In genomic region chr16:11799017-11799381, GRCh38 we compare ENCODE assay signal across 10 cellular contexts. TPM values are rescaled to one million over a fixed set of nuclear protein-coding genes. Genes with fewer than 3 reads are reported as not detected.
DNase-seq lines count a peak whose midpoint lies in the region; ATAC-seq, FAIRE-seq and TF ChIP-seq lines count a peak whose summit lies in the region.
"Had no signal": no experiment of that assay in that cellular context is flagged by ENCODE, and none has a peak within 500 bp of the region (broad histone marks: within the 10 kb centered on the region; RNA-seq: fewer than 3 reads in every experiment).

No MANE protein-coding gene starts in this region.

- peaks cover 17% of the 10 kb centered on the region for H4K20me1 ChIP-seq in HepG2 (ENCODE audit: insufficient read depth, low read length)

- H3K4me3 ChIP-seq in HepG2 (replicated peaks in 1 of 3; ENCODE audit: insufficient read depth in 1 of 3, low read depth in 2 of 3, low read length in 3 of 3) (peak overlapping the region; percentile 76 to 90 (median 83)), right lobe of liver (no peak overlapping the region), mesodermal cell (ENCODE audit: extremely low read depth, insufficient read depth, low read length, poor library complexity, severe bottlenecking) (peak overlapping the region; percentile 90), upper lobe of right lung (peak overlapping the region; percentile 82)

- TF ChIP-seq EP300 in HepG2 (IDR thresholded peaks at IDR 0.05; ENCODE audit: low read depth in 2 of 2, low read length in 2 of 2) = no peak
- no peak for TF ChIP-seq EP300 in HepG2 (CRISPR knock-in tag; IDR thresholded peaks at IDR 0.05; ENCODE audit: borderline replicate concordance)

- no peak for TF ChIP-seq RAD21 in HepG2 (CRISPR knock-in tag; IDR thresholded peaks at IDR 0.05)

- H3K27ac ChIP-seq in HepG2 (ENCODE audit: extremely low read length, insufficient read depth, low read length) = no peak overlapping the region
- peak overlapping the region in 1 of 3 donors; percentile 97 for H3K27ac ChIP-seq in right lobe of liver
- no peak overlapping the region for H3K27ac ChIP-seq in mesodermal cell (ENCODE audit: low read depth, low read length, severe bottlenecking)
- H3K27ac ChIP-seq in upper lobe of right lung = peak overlapping the region; percentile 99

- H3K4me2 ChIP-seq in HepG2 (ENCODE audit: low read depth, low read length) = peak overlapping the region; percentile 93

- in situ Hi-C loops in HepG2 (cut with HindIII; ENCODE audit: extremely low pct_ligation_motif_present, low pct_unique_long_range_greater_than_20kb) = no loop called here

- H3K4me1 ChIP-seq in HepG2 (ENCODE audit: insufficient read depth, low read length) (peaks cover 62% of the 10 kb centered on the region), right lobe of liver (peaks cover 0 to 36% (median 12%) of the 10 kb centered on the region in 4 donors), mesodermal cell (ENCODE audit: control insufficient read depth, insufficient read depth, low read length, poor library complexity, severe bottlenecking) (peaks cover 18% of the 10 kb centered on the region), upper lobe of right lung (peaks cover 43% of the 10 kb centered on the region)

- no peaks in the 10 kb centered on the region; a peak in 1 of 5 replicates for H3K27me3 ChIP-seq in HepG2 (ENCODE audit: control insufficient read depth in 1 of 2, insufficient read depth in 2 of 2, low read length in 2 of 2)
- no peaks in the 10 kb centered on the region for H3K27me3 ChIP-seq in right lobe of liver
- H3K27me3 ChIP-seq in upper lobe of right lung = no peaks in the 10 kb centered on the region

- ATAC-seq in HepG2 (no peak), right lobe of liver (no peak), upper lobe of right lung (no peak)

- no peaks in the 10 kb centered on the region for H3K27me3 Mint-ChIP-seq in activated naive CD8-positive, alpha-beta T cell

- H3K4me3 Mint-ChIP-seq in activated naive CD8-positive, alpha-beta T cell = peak overlapping the region; percentile 94

- WGBS in HepG2 (ENCODE audit: low lambda C conversion rate) = 96% methylated on average over 10 of the region's 10 CpGs
- WGBS in right lobe of liver (ENCODE audit: insufficient coverage, low coverage, low lambda C conversion rate, missing lambda C conversion rate) = 91% methylated on average over 8 of the region's 10 CpGs
- WGBS in mesodermal cell (ENCODE audit: insufficient coverage in 2 of 2), 2 experiments = 97 to 98% methylated on average over 10 of the region's 10 CpGs

- peaks cover 51% of the 10 kb centered on the region for H3K79me2 ChIP-seq in HepG2 (ENCODE audit: insufficient read depth, low read length)

- TF ChIP-seq POLR2A in HepG2 (IDR thresholded peaks at IDR 0.05; ENCODE audit: insufficient read depth in 1 of 2, low read depth in 2 of 2, low read length in 2 of 2) (no peak; a peak in 1 of 4 replicates), right lobe of liver (IDR thresholded peaks at IDR 0.05) (no peak)

- no peaks in the 10 kb centered on the region for H3K36me3 Mint-ChIP-seq in activated naive CD8-positive, alpha-beta T cell

- no peak for DNase-seq in HepG2 (ENCODE audit: low spot score)
- DNase-seq in right lobe of liver = no peak
- DNase-seq in upper lobe of right lung = peak; percentile 26
- no peak for DNase-seq in central memory CD4-positive, alpha-beta T cell
- no peak for DNase-seq in LoVo (ENCODE audit: low spot score)
- DNase-seq in NCI-H526 treated with DMSO at 0.1 percent for 48 hours (lab: John Stamatoyannopoulos, UW) = no peak
- DNase-seq: activated CD4-positive, alpha-beta T cell treated with anti-CD3 and anti-CD28 coated beads, Interleukin-2, amount 50 U/mL, for 4 hours; NCI-H446 treated with DMSO at 0.1 percent for 48 hours had no signal

- H3K36me3 ChIP-seq in HepG2 (replicated peaks in 1 of 2; ENCODE audit: control insufficient read depth in 1 of 2, insufficient read depth in 2 of 2, low read length in 2 of 2) (peaks cover 0 to 8% of the 10 kb centered on the region in 2 experiments; a peak in 2 of 5 replicates), right lobe of liver (no peaks in the 10 kb centered on the region), mesodermal cell (ENCODE audit: control insufficient read depth, insufficient read depth, low read length) (peaks cover 15% of the 10 kb centered on the region), upper lobe of right lung (no peaks in the 10 kb centered on the region)

- no peaks in the 10 kb centered on the region for H3K9me3 ChIP-seq in HepG2 (ENCODE audit: low read length)
- no peaks in the 10 kb centered on the region for H3K9me3 ChIP-seq in right lobe of liver
- H3K9me3 ChIP-seq in mesodermal cell (ENCODE audit: control insufficient read depth, low read length) = no peaks in the 10 kb centered on the region
- H3K9me3 ChIP-seq in upper lobe of right lung = no peaks in the 10 kb centered on the region

- intact Hi-C loops in HepG2 (cut with micrococcal nuclease; ENCODE audit: unreplicated experiment) = loop anchor here (5.0 to 10.0 kb wide), 2 partner anchors 113 to 214 kb away; partner anchors contain the start of gene LITAF
- intact Hi-C loops in right lobe of liver (cut with DNase I) = loop anchor here (10.0 kb wide), 2 partner anchors 64 to 74 kb away; no protein-coding TSS in a partner anchor
- intact Hi-C loops in upper lobe of right lung (cut with DNase I) = no loop called here

- H3K27ac Mint-ChIP-seq in activated naive CD8-positive, alpha-beta T cell = peak overlapping the region; percentile 94

- H3K9me3 Mint-ChIP-seq in activated naive CD8-positive, alpha-beta T cell (ENCODE audit: low read depth) = no peaks in the 10 kb centered on the region

- no peak overlapping the region for H2AFZ ChIP-seq in HepG2 (ENCODE audit: low read length)

- peak overlapping the region; percentile 95 for H3K9ac ChIP-seq in HepG2 (ENCODE audit: insufficient read depth, low read depth, low read length)

- TF ChIP-seq CTCF in HepG2 (CRISPR knock-in tag; IDR thresholded peaks at IDR 0.05) (no peak), right lobe of liver (IDR thresholded peaks at IDR 0.05) (no peak), upper lobe of right lung (IDR thresholded peaks at IDR 0.05) (no peak)

- POLR2A ChIA-PET in HepG2 (lab: Yijun Ruan, JAX) = interaction anchor here (0.7 to 5.9 kb wide), 17 partner anchors 9 to 98 kb away, joined by 3 to 207 read pairs (median 10); partner anchors contain the start of genes RSL1D1 and TXNDC11

- BruUV-seq in HepG2 (replicated peaks; lab: Mats Ljungman, UMichigan) = no TSS peak

- CTCF ChIA-PET in HepG2 (lab: Yijun Ruan, JAX; ENCODE audit: low intra/inter-chr PET ratio, low total read pairs) = no interaction called here

- H3K4me1 Mint-ChIP-seq in activated naive CD8-positive, alpha-beta T cell (ENCODE audit: low read depth) = peaks cover 57% of the 10 kb centered on the region

- FAIRE-seq in HepG2 (lab: Jason Lieb, UNC) = no peak

RNA-seq across cellular contexts. Expression of gene ZC3H7A, which starts 1.9 kb away (rescaled TPM):
- 29.2 and 51.5 TPM in 2 replicates for total RNA-seq in HepG2 (2016; rRNA removed; fragmentation: Illumina TruSeq; extraction: Trizol)
- 36.4 and 39.0 TPM in 2 replicates for total RNA-seq in HepG2 (2016; cell fraction: cytosol; rRNA removed; fragmentation: Illumina TruSeq; extraction: Trizol; ENCODE audit: low read depth)
- 27.9 and 45.5 TPM in 2 replicates for total RNA-seq in HepG2 (2016; cell fraction: insoluble cytoplasmic fraction; rRNA removed; fragmentation: Illumina TruSeq; extraction: Trizol)
- 21.9 and 22.1 TPM in 2 replicates for total RNA-seq in HepG2 (2016; cell fraction: membrane; rRNA removed; fragmentation: Illumina TruSeq; extraction: Trizol)
- 62.9 and 69.9 TPM in 2 replicates for total RNA-seq in HepG2 (2016; cell fraction: nucleus; rRNA removed; fragmentation: Illumina TruSeq; extraction: Trizol)
- polyA plus RNA-seq in HepG2 (2011; rRNA removed) = 28.4 and 36.8 TPM in 2 replicates
- polyA plus RNA-seq in HepG2 (2011; cell fraction: cytosol; rRNA removed) = 17.3 and 26.0 TPM in 2 replicates
- 65.4 and 82.1 TPM in 2 replicates for polyA plus RNA-seq in HepG2 (2011; cell fraction: nucleus; rRNA removed)
- polyA plus RNA-seq in HepG2 (2012) = 38.8 and 45.6 TPM in 2 replicates
- 7.0 and 7.9 TPM in 2 replicates for polyA plus RNA-seq in HepG2 (2016; cell fraction: cytosol; fragmentation: Illumina TruSeq; extraction: Trizol; ENCODE audit: low read depth)
- 53.0 and 59.0 TPM in 2 replicates for polyA plus RNA-seq in HepG2 (2016; cell fraction: insoluble cytoplasmic fraction; fragmentation: Illumina TruSeq; extraction: Trizol; ENCODE audit: low read depth)
- polyA plus RNA-seq in HepG2 (2016; cell fraction: membrane; fragmentation: Illumina TruSeq; extraction: Trizol; ENCODE audit: low read depth) = 12.7 and 13.1 TPM in 2 replicates
- 118 and 123 TPM in 2 replicates for polyA plus RNA-seq in HepG2 (2016; cell fraction: nucleus; fragmentation: Illumina TruSeq; extraction: Trizol; ENCODE audit: insufficient read depth, low read depth)
- polyA minus RNA-seq in HepG2 (2011; rRNA and poly(A)+ RNA removed; ENCODE audit: low replicate concordance) = 15.6 and 21.1 TPM in 2 replicates
- polyA minus RNA-seq in HepG2 (2011; cell fraction: cytosol; rRNA and poly(A)+ RNA removed) = 19.2 and 27.3 TPM in 2 replicates
- 93.7 and 101 TPM in 2 replicates for polyA minus RNA-seq in HepG2 (2011; cell fraction: nucleus; rRNA and poly(A)+ RNA removed)
- total RNA-seq in right lobe of liver = 10 to 100 TPM; 22.8 to 34.0 (median 26.9) TPM
- polyA plus RNA-seq in mesodermal cell (2013, experiment 1 of 2) = 50.9 TPM
- 52.2 TPM for polyA plus RNA-seq in mesodermal cell (2013, experiment 2 of 2)
- total RNA-seq in upper lobe of right lung = 71.2 TPM

RNA-seq across cellular contexts. Expression of gene RSL1D1, which starts 52.3 kb away (rescaled TPM):
- total RNA-seq in HepG2 (2016; rRNA removed; fragmentation: Illumina TruSeq; extraction: Trizol) (343 and 502 TPM in 2 replicates), right lobe of liver (10 to 100 TPM; 38.1 to 77.3 (median 54.9) TPM), upper lobe of right lung (117 TPM)
- 118 and 139 TPM in 2 replicates for total RNA-seq in HepG2 (2016; cell fraction: cytosol; rRNA removed; fragmentation: Illumina TruSeq; extraction: Trizol; ENCODE audit: low read depth)
- total RNA-seq in HepG2 (2016; cell fraction: insoluble cytoplasmic fraction; rRNA removed; fragmentation: Illumina TruSeq; extraction: Trizol) = 337 and 511 TPM in 2 replicates
- 248 and 308 TPM in 2 replicates for total RNA-seq in HepG2 (2016; cell fraction: membrane; rRNA removed; fragmentation: Illumina TruSeq; extraction: Trizol)
- total RNA-seq in HepG2 (2016; cell fraction: nucleus; rRNA removed; fragmentation: Illumina TruSeq; extraction: Trizol) = 210 and 225 TPM in 2 replicates
- polyA plus RNA-seq in HepG2 (2011; rRNA removed) = 125 and 187 TPM in 2 replicates
- polyA plus RNA-seq in HepG2 (2011; cell fraction: cytosol; rRNA removed) = 77.4 and 149 TPM in 2 replicates
- 15.5 and 28.9 TPM in 2 replicates for polyA plus RNA-seq in HepG2 (2011; cell fraction: nucleus; rRNA removed)
- polyA plus RNA-seq in HepG2 (2012) = 330 and 427 TPM in 2 replicates
- polyA plus RNA-seq in HepG2 (2016; cell fraction: cytosol; fragmentation: Illumina TruSeq; extraction: Trizol; ENCODE audit: low read depth) = 128 and 147 TPM in 2 replicates
- 679 and 682 TPM in 2 replicates for polyA plus RNA-seq in HepG2 (2016; cell fraction: insoluble cytoplasmic fraction; fragmentation: Illumina TruSeq; extraction: Trizol; ENCODE audit: low read depth)
- 277 and 347 TPM in 2 replicates for polyA plus RNA-seq in HepG2 (2016; cell fraction: membrane; fragmentation: Illumina TruSeq; extraction: Trizol; ENCODE audit: low read depth)
- 279 and 286 TPM in 2 replicates for polyA plus RNA-seq in HepG2 (2016; cell fraction: nucleus; fragmentation: Illumina TruSeq; extraction: Trizol; ENCODE audit: insufficient read depth, low read depth)
- 28.2 and 33.4 TPM in 2 replicates for polyA minus RNA-seq in HepG2 (2011; rRNA and poly(A)+ RNA removed; ENCODE audit: low replicate concordance)
- 201 and 239 TPM in 2 replicates for polyA minus RNA-seq in HepG2 (2011; cell fraction: cytosol; rRNA and poly(A)+ RNA removed)
- 96.4 and 115 TPM in 2 replicates for polyA minus RNA-seq in HepG2 (2011; cell fraction: nucleus; rRNA and poly(A)+ RNA removed)
- 124 TPM for polyA plus RNA-seq in mesodermal cell (2013, experiment 1 of 2)
- polyA plus RNA-seq in mesodermal cell (2013, experiment 2 of 2) = 146 TPM

RNA-seq across cellular contexts. Expression of gene TXNDC11, which starts 56.3 kb away (rescaled TPM):
- 46.4 and 74.9 TPM in 2 replicates for total RNA-seq in HepG2 (2016; rRNA removed; fragmentation: Illumina TruSeq; extraction: Trizol)
- 35.1 and 37.4 TPM in 2 replicates for total RNA-seq in HepG2 (2016; cell fraction: cytosol; rRNA removed; fragmentation: Illumina TruSeq; extraction: Trizol; ENCODE audit: low read depth)
- 41.1 and 74.2 TPM in 2 replicates for total RNA-seq in HepG2 (2016; cell fraction: insoluble cytoplasmic fraction; rRNA removed; fragmentation: Illumina TruSeq; extraction: Trizol)
- 66.4 and 69.7 TPM in 2 replicates for total RNA-seq in HepG2 (2016; cell fraction: membrane; rRNA removed; fragmentation: Illumina TruSeq; extraction: Trizol)
- total RNA-seq in HepG2 (2016; cell fraction: nucleus; rRNA removed; fragmentation: Illumina TruSeq; extraction: Trizol) = 67.8 and 74.4 TPM in 2 replicates
- 123 and 124 TPM in 2 replicates for polyA plus RNA-seq in HepG2 (2011; rRNA removed)
- 124 and 127 TPM in 2 replicates for polyA plus RNA-seq in HepG2 (2011; cell fraction: cytosol; rRNA removed)
- 90.0 and 92.7 TPM in 2 replicates for polyA plus RNA-seq in HepG2 (2011; cell fraction: nucleus; rRNA removed)
- 52.3 and 58.7 TPM in 2 replicates for polyA plus RNA-seq in HepG2 (2012)
- 27.8 and 29.0 TPM in 2 replicates for polyA plus RNA-seq in HepG2 (2016; cell fraction: cytosol; fragmentation: Illumina TruSeq; extraction: Trizol; ENCODE audit: low read depth)
- 50.3 and 56.6 TPM in 2 replicates for polyA plus RNA-seq in HepG2 (2016; cell fraction: insoluble cytoplasmic fraction; fragmentation: Illumina TruSeq; extraction: Trizol; ENCODE audit: low read depth)
- 51.9 and 62.9 TPM in 2 replicates for polyA plus RNA-seq in HepG2 (2016; cell fraction: membrane; fragmentation: Illumina TruSeq; extraction: Trizol; ENCODE audit: low read depth)
- polyA plus RNA-seq in HepG2 (2016; cell fraction: nucleus; fragmentation: Illumina TruSeq; extraction: Trizol; ENCODE audit: insufficient read depth, low read depth) = 110 TPM in 2 replicates
- 53.2 and 119 TPM in 2 replicates for polyA minus RNA-seq in HepG2 (2011; rRNA and poly(A)+ RNA removed; ENCODE audit: low replicate concordance)
- 62.7 TPM in 2 replicates for polyA minus RNA-seq in HepG2 (2011; cell fraction: cytosol; rRNA and poly(A)+ RNA removed)
- 73.1 and 73.3 TPM in 2 replicates for polyA minus RNA-seq in HepG2 (2011; cell fraction: nucleus; rRNA and poly(A)+ RNA removed)
- total RNA-seq in right lobe of liver = 10 to 100 TPM; 43.2 to 63.3 (median 54.0) TPM
- 22.1 TPM for polyA plus RNA-seq in mesodermal cell (2013, experiment 1 of 2)
- 17.1 TPM for polyA plus RNA-seq in mesodermal cell (2013, experiment 2 of 2)
- 99.2 TPM for total RNA-seq in upper lobe of right lung

Comparison
In these comparisons a context has a peak if more than half of its experiments do, and no peak if none do; other contexts are left out.
1. H3K4me3 ChIP-seq: peak in HepG2 (3 of 3), mesodermal cell (single experiment) and upper lobe of right lung (single experiment); none in right lobe of liver (0 of 3).